1 cellular context compared by ENCODE assay signal in the genomic region with DNA sequence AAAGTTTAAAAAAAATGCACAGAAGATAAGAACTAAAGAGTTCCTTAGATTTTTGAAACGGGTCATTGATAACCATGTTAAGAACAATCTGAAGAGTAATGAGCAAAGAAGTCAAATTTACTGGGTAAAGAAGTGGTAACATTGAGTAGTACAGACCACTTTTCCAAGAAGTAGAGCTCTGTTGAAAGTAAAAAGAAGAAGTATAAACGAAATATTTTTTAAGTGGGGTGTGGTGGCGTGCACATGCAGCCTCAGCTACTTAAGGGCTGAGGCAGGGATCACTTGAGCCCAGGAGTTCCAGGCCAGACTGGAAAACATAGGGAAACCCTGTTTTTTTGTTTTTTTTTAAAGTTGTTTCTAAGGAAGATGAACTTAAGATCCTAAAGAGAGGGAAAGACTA.
TF ChIP-seq lines count a peak whose summit lies in the region.

No MANE protein-coding gene starts in this region.

TF ChIP-seq in WTC11, 78 proteins besides CTCF, POLR2A, EP300 and RAD21 (continued from another document):
- TF ChIP-seq, protein P1, sequence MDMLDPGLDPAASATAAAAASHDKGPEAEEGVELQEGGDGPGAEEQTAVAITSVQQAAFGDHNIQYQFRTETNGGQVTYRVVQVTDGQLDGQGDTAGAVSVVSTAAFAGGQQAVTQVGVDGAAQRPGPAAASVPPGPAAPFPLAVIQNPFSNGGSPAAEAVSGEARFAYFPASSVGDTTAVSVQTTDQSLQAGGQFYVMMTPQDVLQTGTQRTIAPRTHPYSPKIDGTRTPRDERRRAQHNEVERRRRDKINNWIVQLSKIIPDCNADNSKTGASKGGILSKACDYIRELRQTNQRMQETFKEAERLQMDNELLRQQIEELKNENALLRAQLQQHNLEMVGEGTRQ (CRISPR knock-in tag; IDR thresholded peaks at IDR 0.05): no peak
- TF ChIP-seq SMAD3 (CRISPR knock-in tag; IDR thresholded peaks at IDR 0.05; ENCODE audit: borderline replicate concordance) (no peak), HMGA2 (CRISPR knock-in tag; IDR thresholded peaks at IDR 0.05) (no peak), ATF1 (CRISPR knock-in tag; IDR thresholded peaks at IDR 0.05) (no peak), SOX15 (CRISPR knock-in tag; IDR thresholded peaks at IDR 0.05) (no peak)
- TF ChIP-seq, protein P2, sequence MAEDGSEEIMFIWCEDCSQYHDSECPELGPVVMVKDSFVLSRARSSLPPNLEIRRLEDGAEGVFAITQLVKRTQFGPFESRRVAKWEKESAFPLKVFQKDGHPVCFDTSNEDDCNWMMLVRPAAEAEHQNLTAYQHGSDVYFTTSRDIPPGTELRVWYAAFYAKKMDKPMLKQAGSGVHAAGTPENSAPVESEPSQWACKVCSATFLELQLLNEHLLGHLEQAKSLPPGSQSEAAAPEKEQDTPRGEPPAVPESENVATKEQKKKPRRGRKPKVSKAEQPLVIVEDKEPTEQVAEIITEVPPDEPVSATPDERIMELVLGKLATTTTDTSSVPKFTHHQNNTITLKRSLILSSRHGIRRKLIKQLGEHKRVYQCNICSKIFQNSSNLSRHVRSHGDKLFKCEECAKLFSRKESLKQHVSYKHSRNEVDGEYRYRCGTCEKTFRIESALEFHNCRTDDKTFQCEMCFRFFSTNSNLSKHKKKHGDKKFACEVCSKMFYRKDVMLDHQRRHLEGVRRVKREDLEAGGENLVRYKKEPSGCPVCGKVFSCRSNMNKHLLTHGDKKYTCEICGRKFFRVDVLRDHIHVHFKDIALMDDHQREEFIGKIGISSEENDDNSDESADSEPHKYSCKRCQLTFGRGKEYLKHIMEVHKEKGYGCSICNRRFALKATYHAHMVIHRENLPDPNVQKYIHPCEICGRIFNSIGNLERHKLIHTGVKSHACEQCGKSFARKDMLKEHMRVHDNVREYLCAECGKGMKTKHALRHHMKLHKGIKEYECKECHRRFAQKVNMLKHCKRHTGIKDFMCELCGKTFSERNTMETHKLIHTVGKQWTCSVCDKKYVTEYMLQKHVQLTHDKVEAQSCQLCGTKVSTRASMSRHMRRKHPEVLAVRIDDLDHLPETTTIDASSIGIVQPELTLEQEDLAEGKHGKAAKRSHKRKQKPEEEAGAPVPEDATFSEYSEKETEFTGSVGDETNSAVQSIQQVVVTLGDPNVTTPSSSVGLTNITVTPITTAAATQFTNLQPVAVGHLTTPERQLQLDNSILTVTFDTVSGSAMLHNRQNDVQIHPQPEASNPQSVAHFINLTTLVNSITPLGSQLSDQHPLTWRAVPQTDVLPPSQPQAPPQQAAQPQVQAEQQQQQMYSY (CRISPR knock-in tag; IDR thresholded peaks at IDR 0.05): no peak
- TF ChIP-seq, protein P3, sequence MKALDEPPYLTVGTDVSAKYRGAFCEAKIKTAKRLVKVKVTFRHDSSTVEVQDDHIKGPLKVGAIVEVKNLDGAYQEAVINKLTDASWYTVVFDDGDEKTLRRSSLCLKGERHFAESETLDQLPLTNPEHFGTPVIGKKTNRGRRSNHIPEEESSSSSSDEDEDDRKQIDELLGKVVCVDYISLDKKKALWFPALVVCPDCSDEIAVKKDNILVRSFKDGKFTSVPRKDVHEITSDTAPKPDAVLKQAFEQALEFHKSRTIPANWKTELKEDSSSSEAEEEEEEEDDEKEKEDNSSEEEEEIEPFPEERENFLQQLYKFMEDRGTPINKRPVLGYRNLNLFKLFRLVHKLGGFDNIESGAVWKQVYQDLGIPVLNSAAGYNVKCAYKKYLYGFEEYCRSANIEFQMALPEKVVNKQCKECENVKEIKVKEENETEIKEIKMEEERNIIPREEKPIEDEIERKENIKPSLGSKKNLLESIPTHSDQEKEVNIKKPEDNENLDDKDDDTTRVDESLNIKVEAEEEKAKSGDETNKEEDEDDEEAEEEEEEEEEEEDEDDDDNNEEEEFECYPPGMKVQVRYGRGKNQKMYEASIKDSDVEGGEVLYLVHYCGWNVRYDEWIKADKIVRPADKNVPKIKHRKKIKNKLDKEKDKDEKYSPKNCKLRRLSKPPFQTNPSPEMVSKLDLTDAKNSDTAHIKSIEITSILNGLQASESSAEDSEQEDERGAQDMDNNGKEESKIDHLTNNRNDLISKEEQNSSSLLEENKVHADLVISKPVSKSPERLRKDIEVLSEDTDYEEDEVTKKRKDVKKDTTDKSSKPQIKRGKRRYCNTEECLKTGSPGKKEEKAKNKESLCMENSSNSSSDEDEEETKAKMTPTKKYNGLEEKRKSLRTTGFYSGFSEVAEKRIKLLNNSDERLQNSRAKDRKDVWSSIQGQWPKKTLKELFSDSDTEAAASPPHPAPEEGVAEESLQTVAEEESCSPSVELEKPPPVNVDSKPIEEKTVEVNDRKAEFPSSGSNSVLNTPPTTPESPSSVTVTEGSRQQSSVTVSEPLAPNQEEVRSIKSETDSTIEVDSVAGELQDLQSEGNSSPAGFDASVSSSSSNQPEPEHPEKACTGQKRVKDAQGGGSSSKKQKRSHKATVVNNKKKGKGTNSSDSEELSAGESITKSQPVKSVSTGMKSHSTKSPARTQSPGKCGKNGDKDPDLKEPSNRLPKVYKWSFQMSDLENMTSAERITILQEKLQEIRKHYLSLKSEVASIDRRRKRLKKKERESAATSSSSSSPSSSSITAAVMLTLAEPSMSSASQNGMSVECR (CRISPR knock-in tag; IDR thresholded peaks at IDR 0.05; ENCODE audit: borderline replicate concordance): no peak
- TF ChIP-seq, protein P4, sequence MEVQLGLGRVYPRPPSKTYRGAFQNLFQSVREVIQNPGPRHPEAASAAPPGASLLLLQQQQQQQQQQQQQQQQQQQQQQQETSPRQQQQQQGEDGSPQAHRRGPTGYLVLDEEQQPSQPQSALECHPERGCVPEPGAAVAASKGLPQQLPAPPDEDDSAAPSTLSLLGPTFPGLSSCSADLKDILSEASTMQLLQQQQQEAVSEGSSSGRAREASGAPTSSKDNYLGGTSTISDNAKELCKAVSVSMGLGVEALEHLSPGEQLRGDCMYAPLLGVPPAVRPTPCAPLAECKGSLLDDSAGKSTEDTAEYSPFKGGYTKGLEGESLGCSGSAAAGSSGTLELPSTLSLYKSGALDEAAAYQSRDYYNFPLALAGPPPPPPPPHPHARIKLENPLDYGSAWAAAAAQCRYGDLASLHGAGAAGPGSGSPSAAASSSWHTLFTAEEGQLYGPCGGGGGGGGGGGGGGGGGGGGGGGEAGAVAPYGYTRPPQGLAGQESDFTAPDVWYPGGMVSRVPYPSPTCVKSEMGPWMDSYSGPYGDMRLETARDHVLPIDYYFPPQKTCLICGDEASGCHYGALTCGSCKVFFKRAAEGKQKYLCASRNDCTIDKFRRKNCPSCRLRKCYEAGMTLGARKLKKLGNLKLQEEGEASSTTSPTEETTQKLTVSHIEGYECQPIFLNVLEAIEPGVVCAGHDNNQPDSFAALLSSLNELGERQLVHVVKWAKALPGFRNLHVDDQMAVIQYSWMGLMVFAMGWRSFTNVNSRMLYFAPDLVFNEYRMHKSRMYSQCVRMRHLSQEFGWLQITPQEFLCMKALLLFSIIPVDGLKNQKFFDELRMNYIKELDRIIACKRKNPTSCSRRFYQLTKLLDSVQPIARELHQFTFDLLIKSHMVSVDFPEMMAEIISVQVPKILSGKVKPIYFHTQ (CRISPR knock-in tag; IDR thresholded peaks at IDR 0.05): no peak
- TF ChIP-seq, protein P5, sequence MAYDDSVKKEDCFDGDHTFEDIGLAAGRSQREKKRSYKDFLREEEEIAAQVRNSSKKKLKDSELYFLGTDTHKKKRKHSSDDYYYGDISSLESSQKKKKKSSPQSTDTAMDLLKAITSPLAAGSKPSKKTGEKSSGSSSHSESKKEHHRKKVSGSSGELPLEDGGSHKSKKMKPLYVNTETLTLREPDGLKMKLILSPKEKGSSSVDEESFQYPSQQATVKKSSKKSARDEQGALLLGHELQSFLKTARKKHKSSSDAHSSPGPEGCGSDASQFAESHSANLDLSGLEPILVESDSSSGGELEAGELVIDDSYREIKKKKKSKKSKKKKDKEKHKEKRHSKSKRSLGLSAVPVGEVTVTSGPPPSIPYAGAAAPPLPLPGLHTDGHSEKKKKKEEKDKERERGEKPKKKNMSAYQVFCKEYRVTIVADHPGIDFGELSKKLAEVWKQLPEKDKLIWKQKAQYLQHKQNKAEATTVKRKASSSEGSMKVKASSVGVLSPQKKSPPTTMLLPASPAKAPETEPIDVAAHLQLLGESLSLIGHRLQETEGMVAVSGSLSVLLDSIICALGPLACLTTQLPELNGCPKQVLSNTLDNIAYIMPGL (CRISPR knock-in tag; IDR thresholded peaks at IDR 0.05): no peak
